Comparison of ENCODE assay signal across 15 cellular contexts in genomic region chr10:122877264-122877663, GRCh38. TPM values are rescaled to one million over a fixed set of nuclear protein-coding genes. Genes with fewer than 3 reads are reported as not detected.
DNase-seq lines count a peak whose midpoint lies in the region; ATAC-seq, FAIRE-seq and TF ChIP-seq lines count a peak whose summit lies in the region.
"Had no signal": no experiment of that assay in that cellular context is flagged by ENCODE, and none has a peak within 500 bp of the region (broad histone marks: within the 10 kb centered on the region; RNA-seq: fewer than 3 reads in every experiment).

No MANE protein-coding gene starts in this region.

- H3K9me1 ChIP-seq in keratinocyte (ENCODE audit: control insufficient read depth, extremely low read depth, insufficient read depth, low read length) = no peaks in the 10 kb centered on the region

- H3K9ac ChIP-seq in keratinocyte (ENCODE audit: control insufficient read depth, extremely low read depth, insufficient read depth, low read length) = no peak overlapping the region

- peaks cover 35% of the 10 kb centered on the region for H3K4me1 ChIP-seq in CD8-positive, alpha-beta memory T cell (ENCODE audit: insufficient read depth, low read length)
- H3K4me1 ChIP-seq in keratinocyte (ENCODE audit: control insufficient read depth, extremely low read depth, insufficient read depth, low read length) = peaks cover 37% of the 10 kb centered on the region
- H3K4me1 ChIP-seq: colonic mucosa had no signal

- H3K27ac Mint-ChIP-seq in CD8-positive, alpha-beta memory T cell = peak overlapping the region in 1 of 8 donors; percentile 13
- peak overlapping the region; percentile 50 for H3K27ac Mint-ChIP-seq in activated T-helper 2 cell treated with anti-CD3 and anti-CD28 coated beads, Interferon-gamma antibody, Interleukin-2, Interleukin-4, amounts not matched to agents 10 μg/mL and 5 μg/mL and 100 μg/mL, durations not matched to agents 14 hours and 24 hours and 36 hours

- H3K4me3 Mint-ChIP-seq in CD8-positive, alpha-beta memory T cell = peak overlapping the region in 6 of 7 donors; percentile 29 to 94 (median 69)
- H3K4me3 Mint-ChIP-seq in activated T-helper 2 cell treated with anti-CD3 and anti-CD28 coated beads, Interferon-gamma antibody, Interleukin-2, Interleukin-4, amounts not matched to agents 10 μg/mL and 5 μg/mL and 100 μg/mL, durations not matched to agents 14 hours and 24 hours and 36 hours (ENCODE audit: low read depth) = peak overlapping the region; percentile 90

- POLR2A ChIA-PET in CD8-positive, alpha-beta memory T cell (lab: Charles Lee) = no interaction called here

- CTCF ChIA-PET in CD8-positive, alpha-beta memory T cell (lab: Charles Lee) = interaction anchor here (0.5 to 1.3 kb wide), 2 partner anchors 11 to 1014 kb away, joined by 3 read pairs; no protein-coding TSS in a partner anchor

- H3K4me3 ChIP-seq in CD8-positive, alpha-beta memory T cell (ENCODE audit: low read length) = no peak overlapping the region
- H3K4me3 ChIP-seq in keratinocyte (ENCODE audit: control insufficient read depth in 2 of 3, extremely low read depth in 1 of 3, insufficient read depth in 2 of 3, low read depth in 1 of 3, low read length in 3 of 3) = peak overlapping the region in 1 of 3 experiments; percentile 4
- H3K4me3 ChIP-seq: colonic mucosa, right atrium auricular region had no signal

- no peak overlapping the region for H2AFZ ChIP-seq in keratinocyte (ENCODE audit: control insufficient read depth, low read length)

- peaks cover 44 to 76% (median 61%) of the 10 kb centered on the region in 3 donors for H3K4me1 Mint-ChIP-seq in CD8-positive, alpha-beta memory T cell
- H3K4me1 Mint-ChIP-seq in activated T-helper 2 cell treated with anti-CD3 and anti-CD28 coated beads, Interferon-gamma antibody, Interleukin-2, Interleukin-4, amounts not matched to agents 10 μg/mL and 5 μg/mL and 100 μg/mL, durations not matched to agents 14 hours and 24 hours and 36 hours (ENCODE audit: low read depth) = peaks cover 42% of the 10 kb centered on the region

- intact Hi-C loops in activated T-helper 2 cell treated with anti-CD3 and anti-CD28 coated beads, Interferon-gamma antibody, Interleukin-2, Interleukin-4, amounts not matched to agents 10 μg/mL and 5 μg/mL and 100 μg/mL, durations not matched to agents 14 hours and 24 hours and 36 hours (cut with micrococcal nuclease) = no loop called here

- peaks cover 0 to 20% (median 3%) of the 10 kb centered on the region in 3 donors for H3K36me3 Mint-ChIP-seq in CD8-positive, alpha-beta memory T cell
- H3K36me3 Mint-ChIP-seq in activated T-helper 2 cell treated with anti-CD3 and anti-CD28 coated beads, Interferon-gamma antibody, Interleukin-2, Interleukin-4, amounts not matched to agents 10 μg/mL and 5 μg/mL and 100 μg/mL, durations not matched to agents 14 hours and 24 hours and 36 hours (ENCODE audit: low read depth) = peaks cover 63% of the 10 kb centered on the region

- H3K4me2 ChIP-seq in keratinocyte (ENCODE audit: control insufficient read depth, extremely low read depth, insufficient read depth, low read depth, low read length) = peak overlapping the region; percentile 93

- TF ChIP-seq CTCF in keratinocyte (optimal IDR thresholded peaks at IDR 0.05 in 1 of 3, IDR thresholded peaks at IDR 0.05 in 1 of 3, conservative IDR thresholded peaks at IDR 0.05 in 1 of 3; ENCODE audit: extremely low read depth in 1 of 3, insufficient read depth in 2 of 3, low read length in 3 of 3) = no peak

- no peak for DNase-seq in CD8-positive, alpha-beta memory T cell
- DNase-seq in HUDEP-2 (lab: John Stamatoyannopoulos, UW; ENCODE audit: unreplicated experiment in 76 of 76) (peak in 69 of 76 experiments; percentile 7 to 90 (median 59)), keratinocyte (ENCODE audit: low read depth, low spot score) (no peak), activated gamma-delta T cell treated with Interleukin-2 at 50 U/mL for 16 hours (no peak), caudate nucleus (lab: John Stamatoyannopoulos, UW) (no peak)
- DNase-seq in activated T-helper 2 cell treated with anti-CD3 and anti-CD28 coated beads, Interferon-gamma antibody, Interleukin-2, Interleukin-4, amounts not matched to agents 10 μg/mL and 5 μg/mL and 100 μg/mL, durations not matched to agents 14 hours and 24 hours and 36 hours (ENCODE audit: low spot score) = no peak
- DNase-seq: activated naive CD4-positive, alpha-beta T cell treated with Interleukin-2 at 50 U/mL for 16 hours; colonic mucosa; left cardiac atrium; NCI-H510A treated with DMSO at 0.1 percent for 48 hours; substantia nigra had no signal

- peaks cover 0 to 4% (median 0%) of the 10 kb centered on the region in 5 donors for H3K9me3 Mint-ChIP-seq in CD8-positive, alpha-beta memory T cell
- peaks cover 22% of the 10 kb centered on the region for H3K9me3 Mint-ChIP-seq in activated T-helper 2 cell treated with anti-CD3 and anti-CD28 coated beads, Interferon-gamma antibody, Interleukin-2, Interleukin-4, amounts not matched to agents 10 μg/mL and 5 μg/mL and 100 μg/mL, durations not matched to agents 14 hours and 24 hours and 36 hours

- no peak for ATAC-seq in GM18520 (IDR thresholded peaks at IDR 0.05; ENCODE audit: unreplicated experiment)
- ATAC-seq: activated CD4-positive, CD25-positive, alpha-beta regulatory T cell treated with anti-CD3 and anti-CD28 coated beads, Interleukin-2, amount 50 U/mL, for 24 hours; left cardiac atrium had no signal

- dilution Hi-C loops in keratinocyte (cut with MboI; ENCODE audit: extremely low pct_ligation_motif_present, low sequenced_read_pairs) = no loop called here

- no peaks in the 10 kb centered on the region for H3K36me3 ChIP-seq in CD8-positive, alpha-beta memory T cell (ENCODE audit: insufficient read depth, low read length)
- H3K36me3 ChIP-seq in keratinocyte (ENCODE audit: control insufficient read depth in 2 of 2, extremely low read depth in 1 of 2, insufficient read depth in 2 of 2, low read length in 2 of 2) = peaks cover 0 to 1% of the 10 kb centered on the region in 2 experiments
- H3K36me3 ChIP-seq: colonic mucosa, right atrium auricular region had no signal

- H3K27me3 Mint-ChIP-seq in CD8-positive, alpha-beta memory T cell = no peaks in the 10 kb centered on the region
- H3K27me3 Mint-ChIP-seq in activated T-helper 2 cell treated with anti-CD3 and anti-CD28 coated beads, Interferon-gamma antibody, Interleukin-2, Interleukin-4, amounts not matched to agents 10 μg/mL and 5 μg/mL and 100 μg/mL, durations not matched to agents 14 hours and 24 hours and 36 hours (ENCODE audit: low read depth) = no peaks in the 10 kb centered on the region

- peaks cover 58% of the 10 kb centered on the region for H3K79me2 ChIP-seq in keratinocyte (ENCODE audit: control insufficient read depth, insufficient read depth, low read length)

- no peak overlapping the region for H3K27ac ChIP-seq in CD8-positive, alpha-beta memory T cell (ENCODE audit: low read depth, low read length)
- H3K27ac ChIP-seq in keratinocyte (ENCODE audit: control insufficient read depth, insufficient read depth, low read length) (peak overlapping the region; percentile 34), caudate nucleus (ENCODE audit: low read depth, low read length) (no peak overlapping the region)
- H3K27ac ChIP-seq: colonic mucosa, right atrium auricular region had no signal

- no peaks in the 10 kb centered on the region for H4K20me1 ChIP-seq in keratinocyte (ENCODE audit: control insufficient read depth, extremely low read depth, insufficient read depth, low read length)

- no peak for FAIRE-seq in keratinocyte (lab: Jason Lieb, UNC)

- no peaks in the 10 kb centered on the region for H3K9me3 ChIP-seq in CD8-positive, alpha-beta memory T cell (ENCODE audit: low read length)
- no peaks in the 10 kb centered on the region for H3K9me3 ChIP-seq in keratinocyte (ENCODE audit: control insufficient read depth, low read depth, low read length)
- H3K9me3 ChIP-seq: colonic mucosa, right atrium auricular region had no signal

- no peaks in the 10 kb centered on the region for H3K27me3 ChIP-seq in CD8-positive, alpha-beta memory T cell (ENCODE audit: insufficient read depth, low read length, poor library complexity, severe bottlenecking)
- H3K27me3 ChIP-seq in keratinocyte (ENCODE audit: control insufficient read depth, extremely low read depth, insufficient read depth, low read length) = no peaks in the 10 kb centered on the region
- H3K27me3 ChIP-seq: colonic mucosa, right atrium auricular region had no signal

RNA-seq across cellular contexts. Expression of gene FAM24B, which starts 2.1 kb away (rescaled TPM):
- total RNA-seq in CD8-positive, alpha-beta memory T cell = 10 to 100 TPM; 10.1 to 11.7 TPM
- polyA plus RNA-seq in CD8-positive, alpha-beta memory T cell = 8.5 TPM
- total RNA-seq in activated T-helper 2 cell treated with anti-CD3 and anti-CD28 coated beads, Interferon-gamma antibody, Interleukin-2, Interleukin-4, amounts not matched to agents 10 μg/mL and 5 μg/mL and 100 μg/mL, durations not matched to agents 14 hours and 24 hours and 36 hours = 15.6 and 16.0 TPM in 2 replicates
- 2.7 to 4.5 TPM (median 3.8 TPM) in 3 replicates for polyA plus RNA-seq in keratinocyte
- polyA plus RNA-seq in keratinocyte (2011; ENCODE audit: low read depth) = 1.5 TPM
- 3.4 and 3.5 TPM in 2 replicates for polyA plus RNA-seq in keratinocyte (2011; cell fraction: cytosol; rRNA removed)
- 9.3 and 10.0 TPM in 2 replicates for polyA plus RNA-seq in keratinocyte (2011; cell fraction: nucleus; rRNA removed)
- 4.3 and 5.6 TPM in 2 replicates for polyA plus RNA-seq in keratinocyte (2012; ENCODE audit: low replicate concordance)
- polyA minus RNA-seq in keratinocyte = 1.4 TPM in 1 of 3 replicates, not detected in the others
- not detected for polyA minus RNA-seq in keratinocyte (2011; cell fraction: cytosol; rRNA and poly(A)+ RNA removed)
- 0.84 and 1.9 TPM in 2 replicates for polyA minus RNA-seq in keratinocyte (2011; cell fraction: nucleus; rRNA and poly(A)+ RNA removed)

RNA-seq across cellular contexts. Expression of gene CUZD1, which starts 31.6 kb away (rescaled TPM):
- total RNA-seq in CD8-positive, alpha-beta memory T cell = 1 to 10 TPM; 1.6 to 1.8 TPM
- 1.6 TPM for polyA plus RNA-seq in CD8-positive, alpha-beta memory T cell
- 2.5 and 2.9 TPM in 2 replicates for total RNA-seq in activated T-helper 2 cell treated with anti-CD3 and anti-CD28 coated beads, Interferon-gamma antibody, Interleukin-2, Interleukin-4, amounts not matched to agents 10 μg/mL and 5 μg/mL and 100 μg/mL, durations not matched to agents 14 hours and 24 hours and 36 hours
- 0.34 to 0.93 TPM (median 0.58 TPM) in 3 replicates for polyA plus RNA-seq in keratinocyte
- polyA plus RNA-seq in keratinocyte (2011; ENCODE audit: low read depth) = not detected
- 0.25 and 0.45 TPM in 2 replicates for polyA plus RNA-seq in keratinocyte (2011; cell fraction: cytosol; rRNA removed)
- 2.0 and 2.4 TPM in 2 replicates for polyA plus RNA-seq in keratinocyte (2011; cell fraction: nucleus; rRNA removed)
- polyA plus RNA-seq in keratinocyte (2012; ENCODE audit: low replicate concordance) = 0.24 and 0.49 TPM in 2 replicates
- 0.39 to 0.80 TPM (median 0.49 TPM) in 3 replicates for polyA minus RNA-seq in keratinocyte
- polyA minus RNA-seq in keratinocyte (2011; cell fraction: cytosol; rRNA and poly(A)+ RNA removed) = not detected
- 0.32 and 0.62 TPM in 2 replicates for polyA minus RNA-seq in keratinocyte (2011; cell fraction: nucleus; rRNA and poly(A)+ RNA removed)

RNA-seq across cellular contexts. Expression of gene FAM24A, which starts 33.1 kb away (rescaled TPM):
- total RNA-seq in CD8-positive, alpha-beta memory T cell = not detected
- not detected for polyA plus RNA-seq in CD8-positive, alpha-beta memory T cell
- total RNA-seq in activated T-helper 2 cell treated with anti-CD3 and anti-CD28 coated beads, Interferon-gamma antibody, Interleukin-2, Interleukin-4, amounts not matched to agents 10 μg/mL and 5 μg/mL and 100 μg/mL, durations not matched to agents 14 hours and 24 hours and 36 hours = not detected in 2 replicates
- polyA plus RNA-seq in keratinocyte = not detected in 3 replicates
- not detected for polyA plus RNA-seq in keratinocyte (2011; ENCODE audit: low read depth)
- polyA plus RNA-seq in keratinocyte (2011; cell fraction: cytosol; rRNA removed) = not detected in 2 replicates
- not detected in 2 replicates for polyA plus RNA-seq in keratinocyte (2011; cell fraction: nucleus; rRNA removed)
- polyA plus RNA-seq in keratinocyte (2012; ENCODE audit: low replicate concordance) = not detected in 2 replicates
- not detected in 3 replicates for polyA minus RNA-seq in keratinocyte
- not detected for polyA minus RNA-seq in keratinocyte (2011; cell fraction: cytosol; rRNA and poly(A)+ RNA removed)
- polyA minus RNA-seq in keratinocyte (2011; cell fraction: nucleus; rRNA and poly(A)+ RNA removed) = not detected in 2 replicates
- total RNA-seq: colonic mucosa, left cardiac atrium, myocyte, right atrium auricular region had no signal

Comparison
In these comparisons a context has a peak if more than half of its experiments do, and no peak if none do; other contexts are left out.
1. DNase-seq: peak in HUDEP-2 (69 of 76); none in CD8-positive, alpha-beta memory T cell (0 of 5), activated T-helper 2 cell treated with anti-CD3 and anti-CD28 coated beads, Interferon-gamma antibody, Interleukin-2, Interleukin-4, amounts not matched to agents 10 μg/mL and 5 μg/mL and 100 μg/mL, durations not matched to agents 14 hours and 24 hours and 36 hours (single experiment), keratinocyte (single experiment), activated gamma-delta T cell treated with Interleukin-2 at 50 U/mL for 16 hours (single experiment) and caudate nucleus (0 of 61).